18 cellular contexts compared by ENCODE assay signal in genomic region chr1:59045636-59046035, GRCh38.
DNase-seq lines count a peak whose midpoint lies in the region; ATAC-seq and TF ChIP-seq lines count a peak whose summit lies in the region.
"Had no signal": no experiment of that assay in that cellular context is flagged by ENCODE, and none has a peak within 500 bp of the region (broad histone marks: within the 10 kb centered on the region; RNA-seq: fewer than 3 reads in every experiment).

No MANE protein-coding gene starts in this region.

- no peaks in the 10 kb centered on the region for H3K27me3 Mint-ChIP-seq in activated CD4-positive, alpha-beta T cell treated with anti-CD3 and anti-CD28 coated beads for 36 hours
- H3K27me3 Mint-ChIP-seq in activated CD4-positive, alpha-beta memory T cell treated with anti-CD3 and anti-CD28 coated beads, Interleukin-2, amount 10 ng/mL, durations not matched to agents 7 days and 5 days, result no peaks in the 10 kb centered on the region

- DNase-seq in activated CD4-positive, alpha-beta T cell treated with anti-CD3 and anti-CD28 coated beads for 36 hours, result no peak
- no peak for DNase-seq in activated CD4-positive, alpha-beta T cell treated with anti-CD3 and anti-CD28 coated beads for 48 hours
- DNase-seq in activated CD4-positive, alpha-beta memory T cell treated with anti-CD3 and anti-CD28 coated beads, Interleukin-2, amount 10 ng/mL, durations not matched to agents 7 days and 5 days, result no peak
- no peak for DNase-seq in SKM-1 treated with dmso at 0.1 percent for 144 hours (lab: John Stamatoyannopoulos, UW; ENCODE audit: unreplicated experiment)
- no peak for DNase-seq in H4 (ENCODE audit: low spot score)
- DNase-seq in SHP77 treated with DMSO at 0.1 percent for 48 hours (lab: John Stamatoyannopoulos, UW), result no peak
- DNase-seq: activated CD4-positive, alpha-beta T cell treated with anti-CD3 and anti-CD28 coated beads for 4 hours; activated gamma-delta T cell; endodermal cell; lower lobe of right lung; NCI-H526; Peyer's patch; stimulated activated CD4-positive, alpha-beta T cell treated with anti-CD3 and anti-CD28 coated beads, Interleukin-4, amount 100 ng/mL, for 24 hours; upper lobe of right lung had no signal

- H3K4me1 Mint-ChIP-seq in activated CD4-positive, alpha-beta T cell treated with anti-CD3 and anti-CD28 coated beads for 36 hours, result peaks cover 27% of the 10 kb centered on the region
- H3K4me1 Mint-ChIP-seq in activated CD4-positive, alpha-beta memory T cell treated with anti-CD3 and anti-CD28 coated beads, Interleukin-2, amount 10 ng/mL, durations not matched to agents 7 days and 5 days, result peaks cover 35% of the 10 kb centered on the region

- H3K79me2 ChIP-seq in parathyroid adenoma, result no peaks in the 10 kb centered on the region

- H2AFZ ChIP-seq in parathyroid adenoma, result no peak overlapping the region

- H3K27ac Mint-ChIP-seq in activated CD4-positive, alpha-beta T cell treated with anti-CD3 and anti-CD28 coated beads for 36 hours, result peak overlapping the region; percentile 74
- H3K27ac Mint-ChIP-seq in activated CD4-positive, alpha-beta memory T cell treated with anti-CD3 and anti-CD28 coated beads, Interleukin-2, amount 10 ng/mL, durations not matched to agents 7 days and 5 days, result peak overlapping the region; percentile 79
- H3K27ac Mint-ChIP-seq: endodermal cell had no signal

- no peak overlapping the region for H3K4me2 ChIP-seq in parathyroid adenoma (ENCODE audit: low read length)

- no peaks in the 10 kb centered on the region for H3K36me3 Mint-ChIP-seq in activated CD4-positive, alpha-beta T cell treated with anti-CD3 and anti-CD28 coated beads for 36 hours (ENCODE audit: low read depth)
- peaks cover 13% of the 10 kb centered on the region for H3K36me3 Mint-ChIP-seq in activated CD4-positive, alpha-beta memory T cell treated with anti-CD3 and anti-CD28 coated beads, Interleukin-2, amount 10 ng/mL, durations not matched to agents 7 days and 5 days (ENCODE audit: low read depth)

- no peak for TF ChIP-seq CTCF in parathyroid adenoma (IDR thresholded peaks at IDR 0.05)

- peak overlapping the region; percentile 88 for H3K27ac ChIP-seq in parathyroid adenoma
- H3K27ac ChIP-seq: lower lobe of right lung, upper lobe of right lung had no signal

- POLR2A ChIA-PET in activated CD4-positive, alpha-beta T cell treated with anti-CD3 and anti-CD28 coated beads for 36 hours (lab: Charles Lee), result no interaction called here
- POLR2A ChIA-PET in activated CD4-positive, alpha-beta memory T cell treated with anti-CD3 and anti-CD28 coated beads, Interleukin-2, amount 10 ng/mL, durations not matched to agents 7 days and 5 days (lab: Charles Lee), result interaction anchor here (0.6 to 2.2 kb wide), 3 partner anchors 26 to 264 kb away, joined by 3 to 5 read pairs (median 4); no protein-coding TSS in a partner anchor

- H3K9me3 Mint-ChIP-seq in activated CD4-positive, alpha-beta T cell treated with anti-CD3 and anti-CD28 coated beads for 36 hours (ENCODE audit: low read depth), result no peaks in the 10 kb centered on the region
- H3K9me3 Mint-ChIP-seq in activated CD4-positive, alpha-beta memory T cell treated with anti-CD3 and anti-CD28 coated beads, Interleukin-2, amount 10 ng/mL, durations not matched to agents 7 days and 5 days, result no peaks in the 10 kb centered on the region

- peaks cover 37% of the 10 kb centered on the region for H3K4me1 ChIP-seq in parathyroid adenoma
- H3K4me1 ChIP-seq: HAP-1 had no signal

- intact Hi-C loops in activated CD4-positive, alpha-beta T cell treated with anti-CD3 and anti-CD28 coated beads for 36 hours (cut with DNase I, micrococcal nuclease), result loop anchor here in 1 of 2 experiments (1.0 kb wide), 1 partner anchor 19 kb away; no protein-coding TSS in a partner anchor

- CTCF ChIA-PET in activated CD4-positive, alpha-beta T cell treated with anti-CD3 and anti-CD28 coated beads for 36 hours (lab: Charles Lee), result interaction anchor here (0.6 kb wide), 1 partner anchor 16 kb away, joined by 3 read pairs; no protein-coding TSS in a partner anchor
- CTCF ChIA-PET in activated CD4-positive, alpha-beta memory T cell treated with anti-CD3 and anti-CD28 coated beads, Interleukin-2, amount 10 ng/mL, durations not matched to agents 7 days and 5 days (lab: Charles Lee), result no interaction called here

- H3K27me3 ChIP-seq in parathyroid adenoma (ENCODE audit: control insufficient read depth, insufficient read depth, low read length), result no peaks in the 10 kb centered on the region
- H3K27me3 ChIP-seq: Peyer's patch, upper lobe of right lung had no signal

- H3K9me3 ChIP-seq in parathyroid adenoma (ENCODE audit: control insufficient read depth, low read length), result no peaks in the 10 kb centered on the region
- H3K9me3 ChIP-seq: HAP-1, lower lobe of right lung, Peyer's patch, upper lobe of right lung had no signal

- no peak overlapping the region for H3K9ac ChIP-seq in parathyroid adenoma

- no peak overlapping the region for H3K4me3 Mint-ChIP-seq in activated CD4-positive, alpha-beta T cell treated with anti-CD3 and anti-CD28 coated beads for 36 hours
- H3K4me3 Mint-ChIP-seq in activated CD4-positive, alpha-beta memory T cell treated with anti-CD3 and anti-CD28 coated beads, Interleukin-2, amount 10 ng/mL, durations not matched to agents 7 days and 5 days, result no peak overlapping the region
- H3K4me3 Mint-ChIP-seq: endodermal cell had no signal

- ATAC-seq in activated CD4-positive, alpha-beta T cell treated with anti-CD3 and anti-CD28 coated beads for 36 hours, result peak; percentile 27
- ATAC-seq in GM21529 (IDR thresholded peaks at IDR 0.05; ENCODE audit: unreplicated experiment), result peak; percentile 37
- ATAC-seq: sciatic nerve, upper lobe of right lung had no signal

- no peak overlapping the region for H3K4me3 ChIP-seq in parathyroid adenoma (ENCODE audit: low read depth, low read length)
- H3K4me3 ChIP-seq: HAP-1, lower lobe of right lung, Peyer's patch, upper lobe of right lung had no signal

- H3K36me3 ChIP-seq in parathyroid adenoma (ENCODE audit: control insufficient read depth, insufficient read depth, low read length), result no peaks in the 10 kb centered on the region
- H3K36me3 ChIP-seq: HAP-1, lower lobe of right lung, Peyer's patch, upper lobe of right lung had no signal
